ENCODE assay signal across 22 cellular contexts in the genomic region with DNA sequence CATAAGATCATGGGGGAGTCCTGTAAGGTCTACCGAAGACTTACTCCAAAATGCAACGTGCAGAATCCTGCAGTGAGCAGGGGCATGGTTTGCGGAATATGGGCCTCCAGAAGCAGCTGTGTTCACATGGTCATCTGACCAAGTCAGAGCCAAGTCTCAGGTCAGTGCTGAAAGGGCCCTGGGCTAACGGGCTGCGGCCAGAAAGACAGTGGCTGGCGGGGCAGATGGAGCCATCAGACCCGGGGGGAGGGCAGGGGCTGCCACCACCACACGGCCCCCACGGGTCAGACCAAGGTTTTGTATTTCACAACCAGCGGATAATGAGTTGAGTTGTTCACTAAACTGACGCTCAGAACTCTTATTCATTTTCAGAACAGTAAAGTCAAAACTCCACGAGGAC.
DNase-seq lines count a peak whose midpoint lies in the region; ATAC-seq and TF ChIP-seq lines count a peak whose summit lies in the region.
"Had no signal": no experiment of that assay in that cellular context is flagged by ENCODE, and none has a peak within 500 bp of the region (broad histone marks: within the 10 kb centered on the region; RNA-seq: fewer than 3 reads in every experiment).

No MANE protein-coding gene starts in this region.

- no peaks in the 10 kb centered on the region for H3F3A ChIP-seq in neural progenitor cell (ENCODE audit: low read depth)

- no peaks in the 10 kb centered on the region for H3K36me3 ChIP-seq in heart left ventricle
- no peaks in the 10 kb centered on the region for H3K36me3 ChIP-seq in neural progenitor cell
- H3K36me3 ChIP-seq in spleen: no peaks in the 10 kb centered on the region

- H3K27me3 ChIP-seq in heart left ventricle (peaks cover 0 to 10% (median 0%) of the 10 kb centered on the region in 9 donors), neural progenitor cell (no peaks in the 10 kb centered on the region), spleen (replicated peaks in 1 of 7) (peaks cover 0 to 32% (median 0%) of the 10 kb centered on the region in 7 donors)
- H3K27me3 ChIP-seq: BLaER1 had no signal

- H2AFZ ChIP-seq in neural progenitor cell (replicated peaks): no peak overlapping the region
- H2AFZ ChIP-seq: GM23338 had no signal

- ATAC-seq in Right ventricle myocardium superior (ENCODE audit: poor library complexity): no peak
- no peak for ATAC-seq in heart left ventricle
- ATAC-seq: GM12878, GM23338, HCT116 had no signal

- H3K9ac ChIP-seq in neural progenitor cell: no peak overlapping the region
- H3K9ac ChIP-seq: BLaER1 had no signal

- peaks cover 41% of the 10 kb centered on the region for H3K4me1 Mint-ChIP-seq in neural progenitor cell
- H3K4me1 Mint-ChIP-seq: B cell; CD8-positive, alpha-beta memory T cell; GM23338 had no signal

- no peaks in the 10 kb centered on the region for H4K20me1 ChIP-seq in neural progenitor cell (ENCODE audit: low read depth)
- H4K20me1 ChIP-seq: BLaER1 had no signal

- H3K4me2 ChIP-seq in neural progenitor cell: no peak overlapping the region
- H3K4me2 ChIP-seq: GM23338 had no signal

- peaks cover 13% of the 10 kb centered on the region for H3K27me3 Mint-ChIP-seq in neural progenitor cell (ENCODE audit: insufficient read depth, low read depth)
- H3K27me3 Mint-ChIP-seq: B cell had no signal

- H3K36me3 Mint-ChIP-seq in neural progenitor cell: peaks cover 4% of the 10 kb centered on the region
- H3K36me3 Mint-ChIP-seq: CD8-positive, alpha-beta memory T cell had no signal

- no peak overlapping the region for H3K4me3 ChIP-seq in heart left ventricle
- peak overlapping the region; percentile 3; the same call in 1 of the 2 replicates for H3K4me3 ChIP-seq in iPS-18c (ENCODE audit: insufficient read depth, low read depth, low read length)
- H3K4me3 ChIP-seq in neural progenitor cell: no peak overlapping the region
- H3K4me3 ChIP-seq in spleen: no peak overlapping the region
- H3K4me3 ChIP-seq: BLaER1, GM12878, GM23338 had no signal

- no peak overlapping the region for H3K27ac ChIP-seq in heart left ventricle
- H3K27ac ChIP-seq in neural progenitor cell: no peak overlapping the region
- no peak overlapping the region for H3K27ac ChIP-seq in spleen
- H3K27ac ChIP-seq: 22Rv1, BLaER1, C4-2B had no signal

- TF ChIP-seq CTCF in heart left ventricle (IDR thresholded peaks at IDR 0.05): no peak
- no peak for TF ChIP-seq CTCF in neural progenitor cell (IDR thresholded peaks at IDR 0.05)
- TF ChIP-seq CTCF in spleen (IDR thresholded peaks at IDR 0.05 in 8 of 11, conservative IDR thresholded peaks at IDR 0.05 in 3 of 11): no peak

- TF ChIP-seq POLR2A in heart left ventricle (IDR thresholded peaks at IDR 0.05) (no peak), spleen (IDR thresholded peaks at IDR 0.05) (no peak)

- DNase-seq in Right ventricle myocardium superior: peak; percentile 31
- DNase-seq in heart left ventricle: no peak
- no peak for DNase-seq in neural progenitor cell (ENCODE audit: low spot score)
- peak; percentile 64 for DNase-seq in spleen
- DNase-seq in NCI-H526 treated with DMSO at 0.1 percent for 48 hours (lab: John Stamatoyannopoulos, UW): no peak
- DNase-seq in CD1c-positive myeloid dendritic cell (ENCODE audit: extremely low spot score): no peak
- no peak for DNase-seq in NCI-H1092 (lab: John Stamatoyannopoulos, UW)
- DNase-seq: CD4-positive, alpha-beta T cell; DMS 273 treated with DMSO at 0.1 percent for 48 hours; DMS79; EL; GDM1; H9 had no signal

- peaks cover 19% of the 10 kb centered on the region for H3K9me3 Mint-ChIP-seq in neural progenitor cell

- no peaks in the 10 kb centered on the region for H3K4me1 ChIP-seq in heart left ventricle
- H3K4me1 ChIP-seq in neural progenitor cell: peaks cover 10% of the 10 kb centered on the region
- no peaks in the 10 kb centered on the region for H3K4me1 ChIP-seq in spleen

- peak overlapping the region; percentile 37 for H3K27ac Mint-ChIP-seq in neural progenitor cell
- H3K27ac Mint-ChIP-seq: B cell; CD4-positive, alpha-beta T cell; CD8-positive, alpha-beta memory T cell; GM23338; H9 had no signal

- H3K79me2 ChIP-seq in neural progenitor cell (ENCODE audit: low read depth): no peaks in the 10 kb centered on the region

- intact Hi-C loops in Right ventricle myocardium superior (cut with DNase I) (no loop called here), heart left ventricle (cut with DNase I) (no loop called here), spleen (cut with DNase I; ENCODE audit: low total_unique reads) (no loop called here)

- WGBS in heart left ventricle, 4 donors: 81 to 88% (median 83%) methylated on average over 12 of the region's 12 CpGs
- 77 to 88% (median 82%) methylated on average over 12 of the region's 12 CpGs for WGBS in spleen, 5 donors

- H3K9me3 ChIP-seq in heart left ventricle (peaks cover 0 to 3% (median 0%) of the 10 kb centered on the region in 12 donors), iPS-18c (ENCODE audit: control insufficient read depth, insufficient read depth, low read length) (peaks cover 49% of the 10 kb centered on the region), neural progenitor cell (ENCODE audit: low read depth) (no peaks in the 10 kb centered on the region), spleen (peaks cover 0 to 28% (median 9%) of the 10 kb centered on the region in 8 donors)

- no peak overlapping the region for H3K4me3 Mint-ChIP-seq in neural progenitor cell
- H3K4me3 Mint-ChIP-seq: B cell; CD4-positive, alpha-beta T cell; CD8-positive, alpha-beta memory T cell; GM23338; H9 had no signal

Comparison
In these comparisons a context has a peak if more than half of its experiments do, and no peak if none do; other contexts are left out.
1. DNase-seq: peak in Right ventricle myocardium superior (single experiment) and spleen (single experiment); none in heart left ventricle (0 of 5), neural progenitor cell (single experiment), NCI-H526 treated with DMSO at 0.1 percent for 48 hours (single experiment), CD1c-positive myeloid dendritic cell (single experiment) and NCI-H1092 (single experiment).